ENCODE assay signal across 1 cellular context in the genomic region with DNA sequence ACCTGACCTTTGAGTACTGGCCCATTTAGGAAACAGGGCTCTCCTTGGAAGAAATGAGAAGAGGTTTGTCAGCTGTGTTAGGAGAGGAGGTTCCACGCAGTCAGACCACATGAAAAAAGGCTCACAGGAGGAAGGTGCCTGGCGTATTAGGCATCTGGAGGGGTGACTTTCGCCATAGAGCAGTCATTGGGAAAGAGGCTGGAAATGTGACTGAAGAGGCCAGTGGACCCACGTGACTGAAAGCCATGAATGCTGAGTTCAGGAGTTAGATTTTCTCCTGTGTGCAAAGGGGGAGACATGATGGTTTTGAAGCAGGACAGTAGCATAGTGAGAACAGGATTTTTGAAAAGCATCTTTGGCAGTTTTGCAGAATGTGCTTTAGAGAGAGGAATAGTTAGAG.
A peak's percentile ranks its signal among the peaks of the same experiment; 100 is the strongest.
TF ChIP-seq lines count a peak whose summit lies in the region.

No MANE protein-coding gene starts in this region.

TF ChIP-seq in HepG2, 621 proteins besides CTCF, POLR2A, EP300 and RAD21:
- TF ChIP-seq ZSCAN29 (CRISPR knock-in tag; conservative IDR thresholded peaks at IDR 0.05) = no peak
- TF ChIP-seq, protein P1, sequence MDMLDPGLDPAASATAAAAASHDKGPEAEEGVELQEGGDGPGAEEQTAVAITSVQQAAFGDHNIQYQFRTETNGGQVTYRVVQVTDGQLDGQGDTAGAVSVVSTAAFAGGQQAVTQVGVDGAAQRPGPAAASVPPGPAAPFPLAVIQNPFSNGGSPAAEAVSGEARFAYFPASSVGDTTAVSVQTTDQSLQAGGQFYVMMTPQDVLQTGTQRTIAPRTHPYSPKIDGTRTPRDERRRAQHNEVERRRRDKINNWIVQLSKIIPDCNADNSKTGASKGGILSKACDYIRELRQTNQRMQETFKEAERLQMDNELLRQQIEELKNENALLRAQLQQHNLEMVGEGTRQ (IDR thresholded peaks at IDR 0.05; ENCODE audit: low read depth, low read length) = peak; percentile 41; the same call in 1 of the 2 replicates
- TF ChIP-seq, protein P1 (CRISPR knock-in tag; IDR thresholded peaks at IDR 0.05; ENCODE audit: borderline replicate concordance) = no peak; the same call in 1 of the 2 replicates
TF ChIP-seq in HepG2: peak in this region for 1.
